11 cellular contexts compared by ENCODE assay signal in the genomic region with DNA sequence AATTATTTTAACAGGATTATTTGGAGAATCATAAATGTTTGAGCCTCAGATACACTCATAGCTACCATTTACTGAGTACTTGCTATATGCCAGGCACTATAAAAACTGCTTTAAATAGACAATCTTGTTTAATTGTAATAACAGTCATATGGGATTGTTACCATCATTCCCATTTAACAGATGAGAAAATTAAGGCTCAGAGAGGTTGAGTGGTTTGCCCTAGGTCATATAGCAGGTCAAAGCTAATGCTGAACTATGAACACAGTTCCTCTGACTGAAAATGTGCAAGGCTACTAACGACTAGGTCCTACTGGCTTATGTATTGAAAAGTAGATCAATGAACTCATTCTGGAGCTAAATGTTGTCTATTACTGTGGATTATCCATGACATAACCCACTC.
DNase-seq lines count a peak whose midpoint lies in the region; ATAC-seq and TF ChIP-seq lines count a peak whose summit lies in the region.
"Had no signal": no experiment of that assay in that cellular context is flagged by ENCODE, and none has a peak within 500 bp of the region (broad histone marks: within the 10 kb centered on the region; RNA-seq: fewer than 3 reads in every experiment).

No MANE protein-coding gene starts in this region.

- TF ChIP-seq CTCF in A673 (conservative IDR thresholded peaks at IDR 0.05; ENCODE audit: low read depth, low read length) (no peak), endodermal cell (conservative IDR thresholded peaks at IDR 0.05) (no peak), parathyroid adenoma (IDR thresholded peaks at IDR 0.05) (no peak)

- H3K4me1 ChIP-seq in A673 (ENCODE audit: insufficient read depth, low read length, poor library complexity, severe bottlenecking) (peaks cover 57% of the 10 kb centered on the region), HUES48 (ENCODE audit: control insufficient read depth, insufficient read depth, low read length) (peaks cover 29% of the 10 kb centered on the region), endodermal cell (ENCODE audit: control insufficient read depth, insufficient read depth, low read length) (peaks cover 7% of the 10 kb centered on the region), parathyroid adenoma (peaks cover 5% of the 10 kb centered on the region)

- H3K4me2 ChIP-seq in parathyroid adenoma (ENCODE audit: low read length) = no peak overlapping the region

- no TSS peak for BruUV-seq in A673 (replicated peaks; lab: Mats Ljungman, UMichigan)

- DNase-seq in A673 (ENCODE audit: low spot score) (no peak), endodermal cell (no peak), NCI-H446 treated with DMSO at 0.1 percent for 48 hours (lab: John Stamatoyannopoulos, UW) (no peak)
- DNase-seq in activated CD8-positive, alpha-beta memory T cell treated with anti-CD3 and anti-CD28 coated beads, Interleukin-2, amount 50 U/mL, for 4 hours = no peak
- DNase-seq: GOT3, MM.1S had no signal

- peak overlapping the region; percentile 74 for H2AFZ ChIP-seq in parathyroid adenoma

- intact Hi-C loops in A673 (cut with micrococcal nuclease; ENCODE audit: unreplicated experiment) = no loop called here

- no peaks in the 10 kb centered on the region for H3K36me3 Mint-ChIP-seq in endodermal cell (ENCODE audit: low read depth)

- no peak overlapping the region for H3K27ac Mint-ChIP-seq in endodermal cell
- H3K27ac Mint-ChIP-seq: dendritic cell treated with granulocyte-macrophage colony-stimulating factor and Interleukin-4, amounts not matched to agents 40 ng/mL and 50 ng/mL, for 4 days had no signal

- ATAC-seq in GM18519 (IDR thresholded peaks at IDR 0.05; ENCODE audit: low FRiP score, unreplicated experiment) (no peak), GM19351 (IDR thresholded peaks at IDR 0.05; ENCODE audit: unreplicated experiment) (no peak)

- H3K4me3 Mint-ChIP-seq in endodermal cell = no peak overlapping the region
- H3K4me3 Mint-ChIP-seq: dendritic cell treated with granulocyte-macrophage colony-stimulating factor and Interleukin-4, amounts not matched to agents 40 ng/mL and 50 ng/mL, for 4 days had no signal

- POLR2A ChIA-PET in A673 (lab: Charles Lee; ENCODE audit: low non-redundant PET) = no interaction called here

- H3K9me3 Mint-ChIP-seq in endodermal cell = no peaks in the 10 kb centered on the region
- H3K9me3 Mint-ChIP-seq: dendritic cell treated with granulocyte-macrophage colony-stimulating factor and Interleukin-4, amounts not matched to agents 40 ng/mL and 50 ng/mL, for 4 days had no signal

- H3K27ac ChIP-seq in A673 (ENCODE audit: low read depth, low read length, poor library complexity, severe bottlenecking) (peak overlapping the region; percentile 76), HUES48 (ENCODE audit: low read depth, low read length) (peak overlapping the region; percentile 74), endodermal cell (ENCODE audit: low read depth, low read length) (peak overlapping the region; percentile 66), parathyroid adenoma (no peak overlapping the region)

- H3K79me2 ChIP-seq in parathyroid adenoma = no peaks in the 10 kb centered on the region

- H3K4me3 ChIP-seq in A673 (ENCODE audit: low read depth, low read length, poor library complexity, severe bottlenecking) = no peak overlapping the region
- no peak overlapping the region for H3K4me3 ChIP-seq in HUES48 (ENCODE audit: low read depth, low read length)
- no peak overlapping the region for H3K4me3 ChIP-seq in endodermal cell (ENCODE audit: low read length)
- H3K4me3 ChIP-seq in parathyroid adenoma (ENCODE audit: low read depth, low read length) = no peak overlapping the region

- CTCF ChIA-PET in A673 (lab: Charles Lee) = no interaction called here

- WGBS in endodermal cell (ENCODE audit: insufficient coverage in 1 of 2, insufficient read length in 1 of 2), 2 experiments = 71 to 100% methylated on average over 1 of the region's 1 CpG

- H3K27me3 ChIP-seq in A673 (replicated peaks; ENCODE audit: insufficient read depth, low read depth, low read length, poor library complexity) = no peaks in the 10 kb centered on the region
- H3K27me3 ChIP-seq in HUES48 (ENCODE audit: control insufficient read depth, insufficient read depth, low read length) = no peaks in the 10 kb centered on the region
- H3K27me3 ChIP-seq in endodermal cell (ENCODE audit: control insufficient read depth, insufficient read depth, low read length, poor library complexity, severe bottlenecking) = no peaks in the 10 kb centered on the region
- H3K27me3 ChIP-seq in parathyroid adenoma (ENCODE audit: control insufficient read depth, insufficient read depth, low read length) = no peaks in the 10 kb centered on the region

- H3K4me1 Mint-ChIP-seq in endodermal cell = peaks cover 21% of the 10 kb centered on the region

- H3K9me3 ChIP-seq in A673 (ENCODE audit: low read depth, low read length, poor library complexity, severe bottlenecking) = no peaks in the 10 kb centered on the region
- H3K9me3 ChIP-seq in HUES48 (ENCODE audit: control insufficient read depth, insufficient read depth, low read length) = no peaks in the 10 kb centered on the region
- no peaks in the 10 kb centered on the region for H3K9me3 ChIP-seq in endodermal cell (ENCODE audit: control insufficient read depth, low read length)
- H3K9me3 ChIP-seq in parathyroid adenoma (ENCODE audit: control insufficient read depth, low read length) = no peaks in the 10 kb centered on the region

- H3K36me3 ChIP-seq in A673 (ENCODE audit: insufficient read depth, low read length, poor library complexity, severe bottlenecking) (peaks cover 7% of the 10 kb centered on the region), HUES48 (ENCODE audit: control insufficient read depth, insufficient read depth, low read length) (no peaks in the 10 kb centered on the region), endodermal cell (ENCODE audit: control insufficient read depth, insufficient read depth, low read length) (no peaks in the 10 kb centered on the region), parathyroid adenoma (ENCODE audit: control insufficient read depth, insufficient read depth, low read length) (no peaks in the 10 kb centered on the region)

- no peak overlapping the region for H3K9ac ChIP-seq in HUES48 (ENCODE audit: low read depth, low read length)
- H3K9ac ChIP-seq in endodermal cell (ENCODE audit: extremely low read depth, low read length, poor library complexity, severe bottlenecking) = no peak overlapping the region
- no peak overlapping the region for H3K9ac ChIP-seq in parathyroid adenoma

- no peaks in the 10 kb centered on the region for H3K27me3 Mint-ChIP-seq in endodermal cell (ENCODE audit: insufficient read depth)
- H3K27me3 Mint-ChIP-seq: dendritic cell treated with granulocyte-macrophage colony-stimulating factor and Interleukin-4, amounts not matched to agents 40 ng/mL and 50 ng/mL, for 4 days had no signal
